In the genomic region with DNA sequence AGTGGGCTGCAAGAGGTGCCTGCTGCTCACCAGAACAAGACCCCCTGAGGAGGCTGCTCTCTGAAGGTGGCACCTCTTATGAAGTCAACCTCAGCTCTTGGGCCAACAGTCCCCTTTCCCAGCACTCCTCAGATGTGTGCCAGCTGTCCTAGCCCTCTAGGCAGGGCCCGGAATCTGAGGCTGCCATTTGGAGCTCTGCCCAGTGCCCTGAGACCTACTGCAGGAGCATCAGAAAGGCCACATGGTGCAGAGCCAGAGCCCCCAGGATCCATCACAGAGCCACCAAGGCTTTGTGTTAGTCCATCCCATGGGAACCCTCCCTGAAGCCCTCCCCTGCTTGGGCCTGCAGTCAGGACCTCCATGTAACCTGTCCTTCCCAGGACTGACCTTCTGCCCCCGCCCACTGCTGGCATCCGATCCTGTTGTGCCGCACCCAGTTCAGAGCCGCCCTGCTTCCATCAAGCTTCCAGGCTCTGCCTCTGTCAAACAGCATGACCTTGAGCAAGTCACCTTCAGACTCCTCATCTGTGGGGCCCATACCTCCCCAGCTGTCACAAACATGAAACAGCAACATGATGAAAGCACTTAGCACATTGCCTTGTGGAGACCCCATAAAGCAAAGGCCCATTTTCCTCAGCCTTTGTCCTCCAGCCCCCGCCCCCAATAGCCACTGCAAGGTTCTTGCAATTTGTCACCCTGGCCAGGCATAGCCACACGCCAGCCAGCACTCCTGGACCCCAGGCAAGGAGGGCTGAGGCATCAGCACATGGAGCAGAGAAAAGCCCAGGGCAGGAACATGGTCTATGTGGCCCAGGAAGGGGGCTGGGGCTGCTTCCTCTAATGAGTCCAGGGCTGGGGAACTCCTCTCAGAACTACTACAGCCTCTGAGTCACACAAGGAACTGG, we compare ENCODE assay signal across 18 cellular contexts. TPM values are rescaled to one million over a fixed set of nuclear protein-coding genes. Genes with fewer than 3 reads are reported as not detected.
DNase-seq lines count a peak whose midpoint lies in the region; ATAC-seq and TF ChIP-seq lines count a peak whose summit lies in the region.
"Had no signal": no experiment of that assay in that cellular context is flagged by ENCODE, and none has a peak within 500 bp of the region (broad histone marks: within the 10 kb centered on the region; RNA-seq: fewer than 3 reads in every experiment).

No MANE protein-coding gene starts in this region.

- DNase-seq in SKM-1 treated with dmso at 0.1 percent for 144 hours (lab: John Stamatoyannopoulos, UW; ENCODE audit: unreplicated experiment) (peak; percentile 32), SKM-1 (lab: John Stamatoyannopoulos, UW; ENCODE audit: unreplicated experiment) (no peak), dorsolateral prefrontal cortex (peak in 2 of 10 donors; percentile 27 to 30), posterior vena cava (ENCODE audit: low spot score) (peak; percentile 69)
- DNase-seq: IMR-90, Kasumi-1, MV-4-11, NCI-H1417 treated with DMSO at 0.1 percent for 48 hours, NCI-H2029, NCI-H2171 treated with DMSO at 0.1 percent for 48 hours, NCI-H446 treated with DMSO at 0.1 percent for 48 hours, NCI-H748 treated with DMSO at 0.1 percent for 48 hours had no signal

- ATAC-seq in GM18868 (IDR thresholded peaks at IDR 0.05; ENCODE audit: unreplicated experiment) = no peak
- ATAC-seq in HG02884 (IDR thresholded peaks at IDR 0.05; ENCODE audit: unreplicated experiment) = no peak
- ATAC-seq in HG03520 (IDR thresholded peaks at IDR 0.05; ENCODE audit: unreplicated experiment) = no peak
- ATAC-seq: A549 had no signal

- H3K27me3 ChIP-seq in dorsolateral prefrontal cortex = no peaks in the 10 kb centered on the region
- H3K27me3 ChIP-seq: BLaER1 treated with 17β-estradiol and CSF1 and Interleukin-3, amounts not matched to agents 10 nM and 100 nM had no signal

- intact Hi-C loops in dorsolateral prefrontal cortex (cut with DNase I) = loop anchor here in 1 of 2 donors (5.0 kb wide), 1 partner anchor 48 kb away; no protein-coding TSS in a partner anchor
- intact Hi-C loops in posterior vena cava (cut with DNase I) = no loop called here

- no peak for TF ChIP-seq CTCF in dorsolateral prefrontal cortex (IDR thresholded peaks at IDR 0.05 in 54 of 56, conservative IDR thresholded peaks at IDR 0.05 in 2 of 56; ENCODE audit: low read depth in 1 of 56, partially characterized antibody in 56 of 56)

- peak overlapping the region; percentile 64 to 97 (median 89) for H3K27ac ChIP-seq in dorsolateral prefrontal cortex
- H3K27ac ChIP-seq: A549; BLaER1 treated with 17β-estradiol and CSF1 and Interleukin-3, amounts not matched to agents 10 nM and 100 nM had no signal

- H3K4me3 ChIP-seq in dorsolateral prefrontal cortex = no peak overlapping the region
- H3K4me3 ChIP-seq: A549; BLaER1 treated with 17β-estradiol and CSF1 and Interleukin-3, amounts not matched to agents 10 nM and 100 nM had no signal

RNA-seq across cellular contexts. Expression of a gene that starts 51.7 kb away (rescaled TPM):
- total RNA-seq in dorsolateral prefrontal cortex (10 to 100 TPM; 34.8 to 69.0 (median 50.5) TPM), posterior vena cava (1 to 10 TPM; 4.4 to 5.6 TPM)
- total RNA-seq: Daoy, IMR-90 had no signal

Comparison
In these comparisons a context has a peak if more than half of its experiments do, and no peak if none do; other contexts are left out.
1. RNA of a gene that starts 51.7 kb away (total RNA-seq): 34.8 to 69.0 TPM in dorsolateral prefrontal cortex; 4.4 to 5.6 TPM in posterior vena cava; every median in the first group is over 4 times any median in the second.